ENCODE assay signal across 1 cellular context in the genomic region with DNA sequence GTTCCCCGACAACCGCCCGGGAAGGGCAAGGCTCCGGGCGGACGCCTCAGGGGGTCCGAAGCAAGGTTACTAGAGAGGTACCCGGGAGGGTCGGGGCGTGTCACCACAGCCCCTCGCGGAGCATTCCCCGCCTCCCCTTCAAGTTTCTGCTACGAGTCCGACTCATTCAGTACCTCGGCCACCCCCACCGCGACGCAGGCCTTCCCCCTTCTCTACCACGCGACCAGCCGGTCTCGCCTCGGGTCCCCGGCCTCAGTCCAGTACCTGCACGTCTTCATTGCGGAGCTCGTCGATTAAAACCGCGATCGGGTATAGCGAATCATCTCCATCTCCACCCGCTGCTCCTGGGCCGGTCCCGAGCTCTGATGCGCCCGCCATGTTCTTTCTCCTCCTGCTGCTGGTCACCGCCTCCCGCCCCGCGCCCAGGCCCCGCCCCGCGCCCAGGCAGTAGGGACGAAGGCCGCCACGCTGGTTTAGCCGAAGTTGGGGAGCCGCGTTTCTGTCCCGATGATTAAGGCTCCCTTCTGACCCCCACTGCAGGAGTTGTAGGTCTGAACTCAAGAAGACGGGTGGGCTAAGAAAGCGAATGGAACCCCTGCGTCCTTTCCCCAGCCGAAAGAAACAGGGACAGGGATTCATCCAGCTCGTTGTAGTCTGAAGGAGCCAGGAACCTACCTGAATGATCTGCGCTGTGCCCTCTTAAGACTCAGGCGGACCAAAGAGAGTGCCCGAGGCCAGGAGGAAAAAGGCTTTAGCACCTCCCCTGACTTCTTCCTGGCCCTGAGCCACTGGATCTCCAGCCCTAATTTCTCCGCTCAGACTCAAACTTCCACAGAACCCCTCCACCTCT.
TF ChIP-seq lines count a peak whose summit lies in the region.

PPP2R1B (minus strand) TSS at position 406 of the 850 bp plus-strand sequence; CDS start at position 378, 28 bp downstream.

TF ChIP-seq in K562, 482 proteins besides CTCF, POLR2A, EP300 and RAD21 (continued from another document and continues in another):
- TF ChIP-seq CREB3L1 (IDR thresholded peaks at IDR 0.05; ENCODE audit: borderline replicate concordance, low read depth) (no peak), ZNF740 (CRISPR knock-in tag; IDR thresholded peaks at IDR 0.05) (peak; percentile 80), ZNF740 (tag; IDR thresholded peaks at IDR 0.05) (0 out of 4 replicates have a peak, but pooled peaks of 1 of the 2 experiments have one; percentile 50), PML (IDR thresholded peaks at IDR 0.05; ENCODE audit: low read length) (peak; percentile 64; the same call in 1 of the 2 replicates), HMG20B (CRISPR knock-in tag; IDR thresholded peaks at IDR 0.05) (no peak), ZBTB43 (CRISPR knock-in tag; IDR thresholded peaks at IDR 0.05) (no peak), ZZZ3 (IDR thresholded peaks at IDR 0.05) (no peak), CHD1 (IDR thresholded peaks at IDR 0.05; ENCODE audit: low read length) (peak; percentile 25), TEAD4 (IDR thresholded peaks at IDR 0.05; ENCODE audit: low read length) (no peak), TEAD4 (CRISPR knock-in tag; IDR thresholded peaks at IDR 0.05; ENCODE audit: borderline replicate concordance) (no peak), MAZ (CRISPR knock-in tag; conservative IDR thresholded peaks at IDR 0.05 in 1 of 2, IDR thresholded peaks at IDR 0.05 in 1 of 2) (peak; percentile 19 to 37; a peak in 2 of 4 replicates), DPF2 (IDR thresholded peaks at IDR 0.05) (peak; percentile 11; the same call in 1 of the 2 replicates), E2F6 (IDR thresholded peaks at IDR 0.05; ENCODE audit: borderline replicate concordance in 1 of 2, extremely low read depth in 1 of 2, insufficient read depth in 1 of 2, insufficient read length in 1 of 2, low read depth in 1 of 2, low read length in 1 of 2, poor library complexity in 1 of 2, severe bottlenecking in 1 of 2) (peak; percentile 5 to 63), PTRF (tag; IDR thresholded peaks at IDR 0.05) (no peak), ZC3H8 (IDR thresholded peaks at IDR 0.05) (no peak), TAF15 (IDR thresholded peaks at IDR 0.05; ENCODE audit: low read depth, low read length) (no peak), MNT (conservative IDR thresholded peaks at IDR 0.05) (peak; percentile 14 to 73; a peak in 3 of 4 replicates), TEAD1 (CRISPR knock-in tag; IDR thresholded peaks at IDR 0.05) (0 out of 4 replicates have a peak, but pooled peaks of 1 of the 2 experiments have one; percentile 39), RB1 (IDR thresholded peaks at IDR 0.05; ENCODE audit: low read depth) (0 out of 2 replicates have a peak, but pooled peaks have one; percentile 57), ZNF324 (CRISPR knock-in tag; IDR thresholded peaks at IDR 0.05) (no peak), FIP1L1 (IDR thresholded peaks at IDR 0.05; ENCODE audit: low read depth, low read length, poor library complexity, severe bottlenecking) (no peak), SMARCE1 (IDR thresholded peaks at IDR 0.05) (no peak), POLR2G (IDR thresholded peaks at IDR 0.05; ENCODE audit: low read depth, low read length) (peak; percentile 82), HCFC1 (IDR thresholded peaks at IDR 0.05; ENCODE audit: low read depth, low read length) (peak; percentile 10; the same call in 1 of the 2 replicates), CBX5 (IDR thresholded peaks at IDR 0.05; ENCODE audit: borderline replicate concordance, low read depth) (no peak), ETS1 (conservative IDR thresholded peaks at IDR 0.05; ENCODE audit: control insufficient read depth, low read depth, low read length) (peak; percentile 44; the same call in 1 of the 2 replicates), CCNT2 (IDR thresholded peaks at IDR 0.05; ENCODE audit: borderline replicate concordance, extremely low read depth, insufficient read length, low read depth, low read length) (no peak), SAP30 (IDR thresholded peaks at IDR 0.05; ENCODE audit: borderline replicate concordance, insufficient read depth, low read depth, low read length, poor library complexity, severe bottlenecking) (peak; percentile 48), RUNX1 (IDR thresholded peaks at IDR 0.05; ENCODE audit: low read depth) (no peak), SIX5 (IDR thresholded peaks at IDR 0.05; ENCODE audit: borderline replicate concordance in 1 of 2, insufficient read depth in 1 of 2, low read depth in 1 of 2, low read length in 2 of 2) (no peak), NCOA1 (IDR thresholded peaks at IDR 0.05; ENCODE audit: low read depth) (0 out of 2 replicates have a peak, but pooled peaks have one; percentile 46), ARID1B (IDR thresholded peaks at IDR 0.05) (0 out of 2 replicates have a peak, but pooled peaks have one; percentile 10), CBX8 (IDR thresholded peaks at IDR 0.05; ENCODE audit: borderline replicate concordance, extremely low read depth, low read depth, low read length, poor library complexity, severe bottlenecking) (no peak)
- TF ChIP-seq, protein P1, sequence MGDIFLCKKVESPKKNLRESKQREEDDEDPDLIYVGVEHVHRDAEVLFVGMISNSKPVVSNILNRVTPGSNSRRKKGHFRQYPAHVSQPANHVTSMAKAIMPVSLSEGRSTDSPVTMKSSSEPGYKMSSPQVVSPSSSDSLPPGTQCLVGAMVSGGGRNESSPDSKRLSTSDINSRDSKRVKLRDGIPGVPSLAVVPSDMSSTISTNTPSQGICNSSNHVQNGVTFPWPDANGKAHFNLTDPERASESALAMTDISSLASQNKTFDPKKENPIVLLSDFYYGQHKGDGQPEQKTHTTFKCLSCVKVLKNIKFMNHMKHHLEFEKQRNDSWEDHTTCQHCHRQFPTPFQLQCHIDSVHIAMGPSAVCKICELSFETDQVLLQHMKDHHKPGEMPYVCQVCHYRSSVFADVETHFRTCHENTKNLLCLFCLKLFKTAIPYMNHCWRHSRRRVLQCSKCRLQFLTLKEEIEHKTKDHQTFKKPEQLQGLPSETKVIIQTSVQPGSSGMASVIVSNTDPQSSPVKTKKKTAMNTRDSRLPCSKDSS (IDR thresholded peaks at IDR 0.05; ENCODE audit: low read depth, partially characterized antibody) = no peak
- TF ChIP-seq, protein P2, sequence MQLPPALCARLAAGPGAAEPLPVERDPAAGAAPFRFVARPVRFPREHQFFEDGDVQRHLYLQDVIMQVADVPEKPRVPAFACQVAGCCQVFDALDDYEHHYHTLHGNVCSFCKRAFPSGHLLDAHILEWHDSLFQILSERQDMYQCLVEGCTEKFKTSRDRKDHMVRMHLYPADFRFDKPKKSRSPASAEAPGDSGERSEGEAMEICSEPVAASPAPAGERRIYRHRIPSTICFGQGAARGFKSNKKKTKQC (CRISPR knock-in tag; IDR thresholded peaks at IDR 0.05) = no peak
- TF ChIP-seq, protein P3, sequence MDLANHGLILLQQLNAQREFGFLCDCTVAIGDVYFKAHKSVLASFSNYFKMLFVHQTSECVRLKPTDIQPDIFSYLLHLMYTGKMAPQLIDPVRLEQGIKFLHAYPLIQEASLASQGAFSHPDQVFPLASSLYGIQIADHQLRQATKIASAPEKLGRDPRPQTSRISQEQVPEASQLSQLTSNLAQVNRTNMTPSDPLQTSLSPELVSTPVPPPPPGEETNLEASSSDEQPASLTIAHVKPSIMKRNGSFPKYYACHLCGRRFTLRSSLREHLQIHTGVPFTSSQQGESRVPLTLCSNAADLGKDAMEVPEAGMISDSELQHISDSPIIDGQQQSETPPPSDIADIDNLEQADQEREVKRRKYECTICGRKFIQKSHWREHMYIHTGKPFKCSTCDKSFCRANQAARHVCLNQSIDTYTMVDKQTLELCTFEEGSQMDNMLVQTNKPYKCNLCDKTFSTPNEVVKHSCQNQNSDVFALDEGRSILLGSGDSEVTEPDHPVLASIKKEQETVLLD (IDR thresholded peaks at IDR 0.05) = no peak
- TF ChIP-seq, protein P4, sequence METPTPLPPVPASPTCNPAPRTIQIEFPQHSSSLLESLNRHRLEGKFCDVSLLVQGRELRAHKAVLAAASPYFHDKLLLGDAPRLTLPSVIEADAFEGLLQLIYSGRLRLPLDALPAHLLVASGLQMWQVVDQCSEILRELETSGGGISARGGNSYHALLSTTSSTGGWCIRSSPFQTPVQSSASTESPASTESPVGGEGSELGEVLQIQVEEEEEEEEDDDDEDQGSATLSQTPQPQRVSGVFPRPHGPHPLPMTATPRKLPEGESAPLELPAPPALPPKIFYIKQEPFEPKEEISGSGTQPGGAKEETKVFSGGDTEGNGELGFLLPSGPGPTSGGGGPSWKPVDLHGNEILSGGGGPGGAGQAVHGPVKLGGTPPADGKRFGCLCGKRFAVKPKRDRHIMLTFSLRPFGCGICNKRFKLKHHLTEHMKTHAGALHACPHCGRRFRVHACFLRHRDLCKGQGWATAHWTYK (CRISPR knock-in tag; IDR thresholded peaks at IDR 0.05) = no peak
- TF ChIP-seq, protein P5, sequence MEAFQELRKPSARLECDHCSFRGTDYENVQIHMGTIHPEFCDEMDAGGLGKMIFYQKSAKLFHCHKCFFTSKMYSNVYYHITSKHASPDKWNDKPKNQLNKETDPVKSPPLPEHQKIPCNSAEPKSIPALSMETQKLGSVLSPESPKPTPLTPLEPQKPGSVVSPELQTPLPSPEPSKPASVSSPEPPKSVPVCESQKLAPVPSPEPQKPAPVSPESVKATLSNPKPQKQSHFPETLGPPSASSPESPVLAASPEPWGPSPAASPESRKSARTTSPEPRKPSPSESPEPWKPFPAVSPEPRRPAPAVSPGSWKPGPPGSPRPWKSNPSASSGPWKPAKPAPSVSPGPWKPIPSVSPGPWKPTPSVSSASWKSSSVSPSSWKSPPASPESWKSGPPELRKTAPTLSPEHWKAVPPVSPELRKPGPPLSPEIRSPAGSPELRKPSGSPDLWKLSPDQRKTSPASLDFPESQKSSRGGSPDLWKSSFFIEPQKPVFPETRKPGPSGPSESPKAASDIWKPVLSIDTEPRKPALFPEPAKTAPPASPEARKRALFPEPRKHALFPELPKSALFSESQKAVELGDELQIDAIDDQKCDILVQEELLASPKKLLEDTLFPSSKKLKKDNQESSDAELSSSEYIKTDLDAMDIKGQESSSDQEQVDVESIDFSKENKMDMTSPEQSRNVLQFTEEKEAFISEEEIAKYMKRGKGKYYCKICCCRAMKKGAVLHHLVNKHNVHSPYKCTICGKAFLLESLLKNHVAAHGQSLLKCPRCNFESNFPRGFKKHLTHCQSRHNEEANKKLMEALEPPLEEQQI (IDR thresholded peaks at IDR 0.05) = no peak
